Comparison of ENCODE assay signal across 1 cellular context in genomic region chr7:127252736-127253288, GRCh38.
TF ChIP-seq lines count a peak whose summit lies in the region.

GRM8 (minus strand) TSS chr7:127252941.

TF ChIP-seq in HEK293, 187 proteins besides CTCF, POLR2A, EP300 and RAD21 (continued from another document and continues in another):
- TF ChIP-seq PRDM2 (tag by site-specific recombination; IDR thresholded peaks at IDR 0.05; ENCODE audit: borderline replicate concordance), result no peak
- peak; percentile 81; the same call in 1 of the 2 replicates for TF ChIP-seq ZNF561 (tag by site-specific recombination; IDR thresholded peaks at IDR 0.05; ENCODE audit: borderline replicate concordance)
- no peak for TF ChIP-seq ZNF133 (tag by site-specific recombination; IDR thresholded peaks at IDR 0.05)
- TF ChIP-seq YY1 (tag by site-specific recombination; IDR thresholded peaks at IDR 0.05), result no peak; the same call in 1 of the 2 replicates
- TF ChIP-seq KLF9 (tag by site-specific recombination; IDR thresholded peaks at IDR 0.05; ENCODE audit: low read depth), result 0 out of 2 replicates have a peak, but pooled peaks have one; percentile 35
- TF ChIP-seq SP7 (tag by site-specific recombination; IDR thresholded peaks at IDR 0.05), result no peak
- TF ChIP-seq, protein P1, sequence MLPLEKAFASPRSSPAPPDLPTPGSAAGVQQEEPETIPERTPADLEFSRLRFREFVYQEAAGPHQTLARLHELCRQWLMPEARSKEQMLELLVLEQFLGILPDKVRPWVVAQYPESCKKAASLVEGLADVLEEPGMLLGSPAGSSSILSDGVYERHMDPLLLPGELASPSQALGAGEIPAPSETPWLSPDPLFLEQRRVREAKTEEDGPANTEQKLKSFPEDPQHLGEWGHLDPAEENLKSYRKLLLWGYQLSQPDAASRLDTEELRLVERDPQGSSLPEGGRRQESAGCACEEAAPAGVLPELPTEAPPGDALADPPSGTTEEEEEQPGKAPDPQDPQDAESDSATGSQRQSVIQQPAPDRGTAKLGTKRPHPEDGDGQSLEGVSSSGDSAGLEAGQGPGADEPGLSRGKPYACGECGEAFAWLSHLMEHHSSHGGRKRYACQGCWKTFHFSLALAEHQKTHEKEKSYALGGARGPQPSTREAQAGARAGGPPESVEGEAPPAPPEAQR (tag by site-specific recombination; IDR thresholded peaks at IDR 0.05), result no peak
- TF ChIP-seq ZNF558 (tag by site-specific recombination; IDR thresholded peaks at IDR 0.05), result no peak
- no peak for TF ChIP-seq ZNF214 (tag by site-specific recombination; IDR thresholded peaks at IDR 0.05; ENCODE audit: borderline replicate concordance)
- TF ChIP-seq ZNF335 (tag by site-specific recombination; conservative IDR thresholded peaks at IDR 0.05), result 0 out of 2 replicates have a peak, but pooled peaks have one; percentile 7
- TF ChIP-seq ZNF391 (tag by site-specific recombination; IDR thresholded peaks at IDR 0.05; ENCODE audit: borderline replicate concordance, low read depth), result no peak
- no peak for TF ChIP-seq ZSCAN23 (tag by site-specific recombination; IDR thresholded peaks at IDR 0.05)
- TF ChIP-seq ZNF248 (tag by site-specific recombination; IDR thresholded peaks at IDR 0.05), result no peak
- TF ChIP-seq IKZF3 (tag by site-specific recombination; IDR thresholded peaks at IDR 0.05), result peak; percentile 75
- TF ChIP-seq ZNF404 (tag by site-specific recombination; IDR thresholded peaks at IDR 0.05), result no peak
- no peak for TF ChIP-seq ZNF280D (tag by site-specific recombination; IDR thresholded peaks at IDR 0.05)
- TF ChIP-seq KLF7 (tag by site-specific recombination; IDR thresholded peaks at IDR 0.05; ENCODE audit: borderline replicate concordance), result no peak
- TF ChIP-seq ZFP3 (tag by site-specific recombination; IDR thresholded peaks at IDR 0.05; ENCODE audit: low read depth), result no peak
- TF ChIP-seq GLIS1 (tag by site-specific recombination; IDR thresholded peaks at IDR 0.05), result peak; percentile 31; the same call in 1 of the 2 replicates
- TF ChIP-seq ZNF521 (tag by site-specific recombination; IDR thresholded peaks at IDR 0.05), result no peak
- no peak for TF ChIP-seq ZNF530 (tag by site-specific recombination; IDR thresholded peaks at IDR 0.05; ENCODE audit: low read depth)
- no peak for TF ChIP-seq REPIN1 (tag by site-specific recombination; IDR thresholded peaks at IDR 0.05; ENCODE audit: low read depth)
- TF ChIP-seq KLF17 (tag by site-specific recombination; IDR thresholded peaks at IDR 0.05), result no peak
- TF ChIP-seq ZNF114 (tag by site-specific recombination; IDR thresholded peaks at IDR 0.05), result no peak
- TF ChIP-seq ZNF449 (tag by site-specific recombination; IDR thresholded peaks at IDR 0.05), result no peak
- no peak for TF ChIP-seq ZNF777 (tag by site-specific recombination; IDR thresholded peaks at IDR 0.05; ENCODE audit: borderline replicate concordance)
- no peak for TF ChIP-seq TSHZ1 (tag by site-specific recombination; IDR thresholded peaks at IDR 0.05; ENCODE audit: borderline replicate concordance)
- TF ChIP-seq ZNF692 (tag by site-specific recombination; IDR thresholded peaks at IDR 0.05), result no peak
- 0 out of 2 replicates have a peak, but pooled peaks have one; percentile 26 for TF ChIP-seq EGR2 (tag by site-specific recombination; IDR thresholded peaks at IDR 0.05; ENCODE audit: low read depth)
- peak; percentile 64 for TF ChIP-seq PATZ1 (tag by site-specific recombination; IDR thresholded peaks at IDR 0.05)
- 0 out of 2 replicates have a peak, but pooled peaks have one; percentile 19 for TF ChIP-seq KLF1 (tag by site-specific recombination; IDR thresholded peaks at IDR 0.05)
- peak; percentile 29; the same call in 1 of the 2 replicates for TF ChIP-seq ZNF660 (tag by site-specific recombination; IDR thresholded peaks at IDR 0.05)
- peak; percentile 93 for TF ChIP-seq ZBTB8A (tag by site-specific recombination; IDR thresholded peaks at IDR 0.05)
- no peak for TF ChIP-seq ZNF175 (tag by site-specific recombination; IDR thresholded peaks at IDR 0.05)
- no peak for TF ChIP-seq ZNF292 (tag by site-specific recombination; IDR thresholded peaks at IDR 0.05; ENCODE audit: borderline replicate concordance, low read depth)
- TF ChIP-seq, protein P2, sequence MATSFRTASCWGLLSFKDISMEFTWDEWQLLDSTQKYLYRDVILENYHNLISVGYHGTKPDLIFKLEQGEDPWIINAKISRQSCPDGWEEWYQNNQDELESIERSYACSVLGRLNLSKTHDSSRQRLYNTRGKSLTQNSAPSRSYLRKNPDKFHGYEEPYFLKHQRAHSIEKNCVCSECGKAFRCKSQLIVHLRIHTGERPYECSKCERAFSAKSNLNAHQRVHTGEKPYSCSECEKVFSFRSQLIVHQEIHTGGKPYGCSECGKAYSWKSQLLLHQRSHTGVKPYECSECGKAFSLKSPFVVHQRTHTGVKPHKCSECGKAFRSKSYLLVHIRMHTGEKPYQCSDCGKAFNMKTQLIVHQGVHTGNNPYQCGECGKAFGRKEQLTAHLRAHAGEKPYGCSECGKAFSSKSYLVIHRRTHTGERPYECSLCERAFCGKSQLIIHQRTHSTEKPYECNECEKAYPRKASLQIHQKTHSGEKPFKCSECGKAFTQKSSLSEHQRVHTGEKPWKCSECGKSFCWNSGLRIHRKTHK (tag by site-specific recombination; IDR thresholded peaks at IDR 0.05), result no peak
